In the genomic region with DNA sequence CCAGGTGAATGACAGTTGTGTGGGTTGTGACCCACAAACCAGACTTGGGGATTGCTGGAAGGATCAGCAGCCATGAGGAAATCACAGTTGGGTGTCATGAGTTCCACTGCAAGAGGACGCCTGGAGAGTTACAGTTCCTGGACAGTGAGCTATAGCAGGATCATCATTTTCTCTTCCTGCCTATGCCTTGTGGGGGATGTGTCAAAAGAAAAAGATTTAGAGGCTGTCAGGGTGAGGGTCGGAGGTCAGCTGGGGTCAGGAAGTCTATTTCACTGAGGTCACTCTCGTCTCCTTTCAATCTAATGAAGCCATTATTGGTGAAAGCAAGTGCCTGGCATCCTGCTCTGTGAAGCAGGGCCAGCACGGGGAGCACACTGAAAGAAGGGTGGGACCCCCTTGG, we compare ENCODE assay signal across 2 cellular contexts.
TF ChIP-seq lines count a peak whose summit lies in the region.

No MANE protein-coding gene starts in this region.

TF ChIP-seq in A549, 52 proteins besides CTCF, POLR2A, EP300 and RAD21:
- TF ChIP-seq BHLHE40 (IDR thresholded peaks at IDR 0.05; ENCODE audit: low read depth, low read length) (no peak), CHD4 (IDR thresholded peaks at IDR 0.05; ENCODE audit: borderline replicate concordance) (no peak), CHD2 (IDR thresholded peaks at IDR 0.05; ENCODE audit: low read length, partially characterized antibody) (no peak), MAZ (IDR thresholded peaks at IDR 0.05; ENCODE audit: borderline replicate concordance, low read depth, low read length) (no peak)
- TF ChIP-seq, protein P1, sequence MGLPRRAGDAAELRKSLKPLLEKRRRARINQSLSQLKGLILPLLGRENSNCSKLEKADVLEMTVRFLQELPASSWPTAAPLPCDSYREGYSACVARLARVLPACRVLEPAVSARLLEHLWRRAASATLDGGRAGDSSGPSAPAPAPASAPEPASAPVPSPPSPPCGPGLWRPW (IDR thresholded peaks at IDR 0.05), result no peak

TF ChIP-seq in IMR-90, 13 proteins besides CTCF, POLR2A, EP300 and RAD21:
- TF ChIP-seq, protein P2, sequence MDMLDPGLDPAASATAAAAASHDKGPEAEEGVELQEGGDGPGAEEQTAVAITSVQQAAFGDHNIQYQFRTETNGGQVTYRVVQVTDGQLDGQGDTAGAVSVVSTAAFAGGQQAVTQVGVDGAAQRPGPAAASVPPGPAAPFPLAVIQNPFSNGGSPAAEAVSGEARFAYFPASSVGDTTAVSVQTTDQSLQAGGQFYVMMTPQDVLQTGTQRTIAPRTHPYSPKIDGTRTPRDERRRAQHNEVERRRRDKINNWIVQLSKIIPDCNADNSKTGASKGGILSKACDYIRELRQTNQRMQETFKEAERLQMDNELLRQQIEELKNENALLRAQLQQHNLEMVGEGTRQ (IDR thresholded peaks at IDR 0.05; ENCODE audit: low read depth, low read length), result no peak
- TF ChIP-seq MXI1 (IDR thresholded peaks at IDR 0.05; ENCODE audit: borderline replicate concordance, low read depth, low read length) (no peak), NFE2L2 (IDR thresholded peaks at IDR 0.05; ENCODE audit: low read depth, low read length) (no peak), MAFK (IDR thresholded peaks at IDR 0.05; ENCODE audit: low read depth, low read length) (no peak), FOS (IDR thresholded peaks at IDR 0.05; ENCODE audit: low read depth, low read length) (no peak), CHD1 (IDR thresholded peaks at IDR 0.05; ENCODE audit: low read depth, low read length) (no peak), MAZ (IDR thresholded peaks at IDR 0.05; ENCODE audit: borderline replicate concordance, low read depth, low read length) (no peak), SMC3 (IDR thresholded peaks at IDR 0.05; ENCODE audit: low read depth, low read length) (no peak), CEBPB (IDR thresholded peaks at IDR 0.05; ENCODE audit: low read depth, low read length) (no peak), BHLHE40 (IDR thresholded peaks at IDR 0.05; ENCODE audit: low read depth, low read length) (no peak), RFX5 (IDR thresholded peaks at IDR 0.05; ENCODE audit: low read depth, low read length) (no peak)
TF ChIP-seq in IMR-90: peak in this region for 0.
